ENCODE assay signal across 7 cellular contexts in the genomic region with DNA sequence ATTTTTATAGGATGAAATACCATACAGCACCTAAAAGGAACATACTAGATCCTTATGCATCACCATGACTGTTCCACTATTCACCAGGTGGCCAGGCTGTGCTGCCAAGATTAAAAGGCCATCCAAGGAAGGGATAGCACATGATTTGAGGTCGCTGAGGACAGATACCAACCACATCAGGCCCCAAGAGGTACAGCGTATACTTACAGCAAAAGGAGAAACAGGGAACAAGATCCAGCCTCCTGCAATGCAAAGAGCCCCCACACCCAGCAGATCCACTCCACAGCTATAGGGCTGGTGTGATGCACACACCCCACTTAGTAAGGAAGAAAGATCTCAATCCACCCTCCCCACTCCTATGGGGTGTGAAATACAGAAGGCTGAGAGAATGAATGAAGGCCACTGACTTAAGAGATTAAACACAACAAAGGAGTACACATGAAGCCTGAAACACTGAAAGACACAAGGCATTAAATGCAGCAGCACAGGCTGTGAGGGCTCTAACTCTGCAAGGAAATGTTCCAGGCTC. TPM values are rescaled to one million over a fixed set of nuclear protein-coding genes. Genes with fewer than 3 reads are reported as not detected.
A peak's percentile ranks its signal among the peaks of the same experiment; 100 is the strongest.
DNase-seq lines count a peak whose midpoint lies in the region; ATAC-seq, FAIRE-seq and TF ChIP-seq lines count a peak whose summit lies in the region.

No MANE protein-coding gene starts in this region.

- H3K27ac ChIP-seq in coronary artery, result no peak overlapping the region

- no peak for TF ChIP-seq POLR2A in NB4 (IDR thresholded peaks at IDR 0.05; ENCODE audit: extremely low read depth, insufficient read length)

- H3K4me1 ChIP-seq in mucosa of descending colon (ENCODE audit: low read depth), result peaks cover 17% of the 10 kb centered on the region

- H3K9me3 ChIP-seq in mucosa of descending colon, result no peaks in the 10 kb centered on the region

- no peak for FAIRE-seq in HTR-8/SVneo (lab: Jason Lieb, UNC)

- intact Hi-C loops in mucosa of descending colon (cut with DNase I, micrococcal nuclease), result no loop called here

- no peaks in the 10 kb centered on the region for H3K36me3 ChIP-seq in mucosa of descending colon (ENCODE audit: low read depth)

- peak; percentile 30 for ATAC-seq in GM19455 (IDR thresholded peaks at IDR 0.05; ENCODE audit: unreplicated experiment)
- ATAC-seq in mucosa of descending colon, result peak; percentile 4

- DNase-seq in NB4 (ENCODE audit: low read depth) (peak; percentile 65), coronary artery (ENCODE audit: low spot score) (no peak), mucosa of descending colon (no peak), NOMO-1 treated with DMSO at 0.1 percent for 48 hours (lab: John Stamatoyannopoulos, UW; ENCODE audit: unreplicated experiment) (no peak), NCI-H524 treated with DMSO at 0.1 percent for 48 hours (lab: John Stamatoyannopoulos, UW) (no peak), HTR-8/SVneo (ENCODE audit: insufficient read length, low spot score) (no peak)

- no peak for TF ChIP-seq CTCF in NB4 (IDR thresholded peaks at IDR 0.05; ENCODE audit: low read depth, low read length)
- TF ChIP-seq CTCF in coronary artery (IDR thresholded peaks at IDR 0.05), result no peak
- no peak for TF ChIP-seq CTCF in mucosa of descending colon (IDR thresholded peaks at IDR 0.05)

- peak overlapping the region; percentile 98 for H3K4me3 ChIP-seq in NB4 (ENCODE audit: low read depth, low read length)
- H3K4me3 ChIP-seq in coronary artery, result peak overlapping the region; percentile 100
- peak overlapping the region; percentile 90 for H3K4me3 ChIP-seq in mucosa of descending colon

RNA-seq across cellular contexts. Expression of gene ZNF445, which starts 32.0 kb away (rescaled TPM):
- 10 to 100 TPM; 10.0 to 26.4 (median 16.8) TPM for total RNA-seq in mucosa of descending colon

RNA-seq across cellular contexts. Expression of gene ZKSCAN7, which starts 45.5 kb away (rescaled TPM):
- 1 to 10 TPM in 2 of 3 donors, under 1 TPM in 1; 0.96 to 3.0 (median 1.6) TPM for total RNA-seq in mucosa of descending colon
